Comparison of ENCODE assay signal across 25 cellular contexts in genomic region chr6:43467752-43468151, GRCh38. TPM values are rescaled to one million over a fixed set of nuclear protein-coding genes. Genes with fewer than 3 reads are reported as not detected.
"Had no signal": no experiment of that assay in that cellular context is flagged by ENCODE, and none has a peak within 500 bp of the region (broad histone marks: within the 10 kb centered on the region; RNA-seq: fewer than 3 reads in every experiment).

No MANE protein-coding gene starts in this region.

- H3K4me3 Mint-ChIP-seq: natural killer cell treated with Interleukin-12 subunit alpha and Interleukin-12 subunit beta and Interleukin-15 and Interleukin-18, amount 100 ng/mL, for 72 hours had no signal

- H3K27ac ChIP-seq: colonic mucosa, esophagus squamous epithelium, gastroesophageal sphincter, neutrophil, psoas muscle, sigmoid colon, skin epidermis, stomach, thoracic aorta, transverse colon had no signal

- H3K9me3 Mint-ChIP-seq: natural killer cell treated with Interleukin-12 subunit alpha and Interleukin-12 subunit beta and Interleukin-15 and Interleukin-18, amount 100 ng/mL, for 72 hours had no signal

- H3K27me3 ChIP-seq: colonic mucosa had no signal

- H3K36me3 Mint-ChIP-seq: natural killer cell treated with Interleukin-12 subunit alpha and Interleukin-12 subunit beta and Interleukin-15 and Interleukin-18, amount 100 ng/mL, for 72 hours had no signal

- H3K36me3 ChIP-seq: colonic mucosa, esophagus squamous epithelium, gastroesophageal sphincter, neutrophil, sigmoid colon, stomach, thoracic aorta, transverse colon had no signal

- DNase-seq: colonic mucosa; dermis blood vessel endothelial cell; esophagus squamous epithelium; foreskin fibroblast; hippocampal formation; midbrain; psoas muscle; retina; sigmoid colon; stimulated activated CD4-positive, alpha-beta T cell treated with anti-CD3 and anti-CD28 coated beads, Interleukin-2, amount 100 ng/mL, for 24 hours; stimulated activated CD4-positive, alpha-beta T cell treated with anti-CD3 and anti-CD28 coated beads, Interleukin-4, amount 100 ng/mL, for 4 hours; stimulated activated naive CD4-positive, alpha-beta T cell; stomach; substantia nigra; transverse colon had no signal

- ATAC-seq: gastroesophageal sphincter; left colon; natural killer cell treated with Interleukin-12 subunit alpha and Interleukin-12 subunit beta and Interleukin-15 and Interleukin-18, amount 100 ng/mL, for 72 hours; psoas muscle had no signal

- H3K27ac Mint-ChIP-seq: natural killer cell treated with Interleukin-12 subunit alpha and Interleukin-12 subunit beta and Interleukin-15 and Interleukin-18, amount 100 ng/mL, for 72 hours had no signal

- H3K4me3 ChIP-seq: colonic mucosa, esophagus squamous epithelium, gastroesophageal sphincter, psoas muscle, sigmoid colon, skin epidermis, stomach, thoracic aorta, transverse colon had no signal

- H3K9me3 ChIP-seq: colonic mucosa, esophagus squamous epithelium, gastroesophageal sphincter, neutrophil, psoas muscle, sigmoid colon, stomach, thoracic aorta, transverse colon had no signal

- H3K4me1 ChIP-seq: colonic mucosa, gastroesophageal sphincter, psoas muscle, sigmoid colon, transverse colon had no signal

RNA-seq across cellular contexts. Expression of gene DLK2, which starts 12.4 kb away (rescaled TPM):
- total RNA-seq: kidney epithelial cell, osteoblast, sigmoid colon, thoracic aorta had no signal

RNA-seq across cellular contexts. Expression of gene LRRC73, which starts 42.4 kb away (rescaled TPM):
- total RNA-seq: epithelial cell of proximal tubule, kidney epithelial cell, urinary bladder had no signal
